33 cellular contexts compared by ENCODE assay signal in genomic region chr15:77666296-77666660, GRCh38. TPM values are rescaled to one million over a fixed set of nuclear protein-coding genes. Genes with fewer than 3 reads are reported as not detected.
"Had no signal": no experiment of that assay in that cellular context is flagged by ENCODE, and none has a peak within 500 bp of the region (broad histone marks: within the 10 kb centered on the region; RNA-seq: fewer than 3 reads in every experiment).

No MANE protein-coding gene starts in this region.

- H3K27ac Mint-ChIP-seq: immature natural killer cell; mesothelial cell of epicardium; natural killer cell; nephron progenitor cell; stimulated activated memory B cell treated with anti-CD40 and anti-IgM and Interleukin-4, amounts not matched to agents 10 μg/mL and 1 μg/mL and 100 μg/mL, for 72 hours had no signal

- DNase-seq: hypothalamus; immature natural killer cell; kidney; left colon; left lung; lower lobe of right lung; mammary epithelial cell; mesendoderm; naive B cell; natural killer cell; nephron progenitor cell; occipital lobe; ovary; right lobe of liver; stimulated activated CD4-positive, alpha-beta T cell treated with anti-CD3 and anti-CD28 coated beads, Interleukin-1b, Interleukin-23, amount 100 ng/mL, for 48 hours; stimulated activated CD4-positive, alpha-beta T cell treated with anti-CD3 and anti-CD28 coated beads, Interleukin-2, amount 100 ng/mL, for 48 hours; stimulated activated CD4-positive, alpha-beta T cell treated with anti-CD3 and anti-CD28 coated beads, Interleukin-4, amount 100 ng/mL, for 4 hours; stimulated activated CD8-positive, alpha-beta memory T cell treated with anti-CD3 and anti-CD28 coated beads, Interleukin-4, amount 100 ng/mL, for 48 hours; stimulated activated naive CD4-positive, alpha-beta T cell treated with Interleukin-2 at 50 U/mL for 16 hours; stimulated activated naive CD8-positive, alpha-beta T cell treated with anti-CD3 and anti-CD28 coated beads, Interleukin-15, amount 100 ng/mL, for 72 hours; substantia nigra; transverse colon; upper lobe of left lung had no signal

- H3K9me3 Mint-ChIP-seq: immature natural killer cell; mesothelial cell of epicardium; naive B cell; natural killer cell; nephron progenitor cell; neural progenitor cell; stimulated activated memory B cell treated with anti-CD40 and anti-IgM and Interleukin-4, amounts not matched to agents 10 μg/mL and 1 μg/mL and 100 μg/mL, for 72 hours; stimulated activated naive CD8-positive, alpha-beta T cell treated with anti-CD3 and anti-CD28 coated beads, Interleukin-15, amount 100 ng/mL, for 72 hours had no signal

- H3K4me1 ChIP-seq: left lung, lower lobe of right lung, right lobe of liver, transverse colon, upper lobe of left lung, vagina had no signal

- H3K4me2 ChIP-seq: neural progenitor cell, smooth muscle cell had no signal

- H3K4me3 Mint-ChIP-seq: immature natural killer cell; mesothelial cell of epicardium; naive B cell; natural killer cell; nephron progenitor cell; neural progenitor cell; stimulated activated memory B cell treated with anti-CD40 and anti-IgM and Interleukin-4, amounts not matched to agents 10 μg/mL and 1 μg/mL and 100 μg/mL, for 72 hours; stimulated activated naive CD8-positive, alpha-beta T cell treated with anti-CD3 and anti-CD28 coated beads, Interleukin-15, amount 100 ng/mL, for 72 hours had no signal

- H3K4me3 ChIP-seq: left lung, lower lobe of right lung, neural progenitor cell, ovary, right atrium auricular region, right lobe of liver, smooth muscle cell, transverse colon, upper lobe of left lung, vagina had no signal

- ATAC-seq: left colon; left lung; lower lobe of right lung; natural killer cell; right lobe of liver; stimulated activated memory B cell treated with anti-CD40 and anti-IgM and Interleukin-4, amounts not matched to agents 10 μg/mL and 1 μg/mL and 100 μg/mL, for 72 hours; stimulated activated naive CD8-positive, alpha-beta T cell treated with anti-CD3 and anti-CD28 coated beads, Interleukin-15, amount 100 ng/mL, for 72 hours had no signal

- H2AFZ ChIP-seq: neural progenitor cell had no signal

- H3K9me3 ChIP-seq: left lung, lower lobe of right lung, neutrophil, ovary, right atrium auricular region, right lobe of liver, transverse colon, upper lobe of left lung, vagina had no signal

- H3K36me3 Mint-ChIP-seq: immature natural killer cell; mesothelial cell of epicardium; naive B cell; natural killer cell; neural progenitor cell; stimulated activated memory B cell treated with anti-CD40 and anti-IgM and Interleukin-4, amounts not matched to agents 10 μg/mL and 1 μg/mL and 100 μg/mL, for 72 hours had no signal

- H3K36me3 ChIP-seq: left lung, lower lobe of right lung, neural progenitor cell, neutrophil, ovary, right atrium auricular region, right lobe of liver, transverse colon, upper lobe of left lung, vagina had no signal

- H3K27ac ChIP-seq: left lung, lower lobe of right lung, neural progenitor cell, neutrophil, ovary, right atrium auricular region, right lobe of liver, transverse colon, upper lobe of left lung, vagina had no signal

- H3K27me3 ChIP-seq: neural progenitor cell, ovary, right atrium auricular region, right lobe of liver, upper lobe of left lung, vagina had no signal

- H3K4me1 Mint-ChIP-seq: immature natural killer cell; mesothelial cell of epicardium; naive B cell; natural killer cell; stimulated activated memory B cell treated with anti-CD40 and anti-IgM and Interleukin-4, amounts not matched to agents 10 μg/mL and 1 μg/mL and 100 μg/mL, for 72 hours; stimulated activated naive CD8-positive, alpha-beta T cell treated with anti-CD3 and anti-CD28 coated beads, Interleukin-15, amount 100 ng/mL, for 72 hours had no signal

RNA-seq across cellular contexts. Expression of gene LINGO1, which starts 33.6 kb away (rescaled TPM):
- total RNA-seq: mononuclear cell, natural killer cell, pulmonary artery endothelial cell, renal cortical epithelial cell had no signal
